Comparison of ENCODE assay signal across 2 cellular contexts in the genomic region with DNA sequence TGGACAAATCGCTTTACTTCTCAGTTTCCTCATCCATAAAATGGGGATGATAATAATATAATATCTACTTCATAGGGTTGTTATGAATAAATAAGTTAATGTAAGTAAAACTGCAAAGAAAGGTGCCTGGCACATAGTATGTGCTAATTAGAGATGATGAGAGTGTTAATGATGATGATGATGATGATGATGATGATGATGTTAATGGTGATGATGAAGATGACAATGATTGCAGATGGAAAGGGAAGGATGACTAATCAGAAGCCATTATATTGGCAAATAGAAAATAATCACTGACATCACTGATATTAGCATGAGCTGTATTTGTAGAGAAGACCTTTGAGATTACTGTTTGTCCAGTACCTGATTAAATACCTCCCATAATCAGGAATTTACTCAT.
TF ChIP-seq lines count a peak whose summit lies in the region.

No MANE protein-coding gene starts in this region.

TF ChIP-seq in HepG2, 621 proteins besides CTCF, POLR2A, EP300 and RAD21:
- TF ChIP-seq ZNF883 (CRISPR knock-in tag; IDR thresholded peaks at IDR 0.05; ENCODE audit: not compliant biosample characterization) (no peak), ZFAT (CRISPR knock-in tag; conservative IDR thresholded peaks at IDR 0.05) (no peak), ATF7 (IDR thresholded peaks at IDR 0.05) (peak; percentile 11; the same call in 1 of the 2 replicates), ATF7 (CRISPR knock-in tag; IDR thresholded peaks at IDR 0.05) (no peak), RARG (CRISPR knock-in tag; IDR thresholded peaks at IDR 0.05; ENCODE audit: low read depth) (no peak), REXO4 (CRISPR knock-in tag; IDR thresholded peaks at IDR 0.05; ENCODE audit: borderline replicate concordance) (no peak), KDM4B (CRISPR knock-in tag; IDR thresholded peaks at IDR 0.05) (no peak), CREB1 (IDR thresholded peaks at IDR 0.05) (peak; percentile 87), CREB1 (CRISPR knock-in tag; IDR thresholded peaks at IDR 0.05) (no peak), NFKB2 (CRISPR knock-in tag; IDR thresholded peaks at IDR 0.05; ENCODE audit: borderline replicate concordance) (no peak)

TF ChIP-seq in K562, 482 proteins besides CTCF, POLR2A, EP300 and RAD21:
- TF ChIP-seq ETS2 (tag; IDR thresholded peaks at IDR 0.05; ENCODE audit: borderline replicate concordance, poor library complexity, severe bottlenecking), result no peak
- no peak for TF ChIP-seq SP1 (CRISPR knock-in tag; IDR thresholded peaks at IDR 0.05)
- TF ChIP-seq SNRNP70 (optimal IDR thresholded peaks at IDR 0.05; ENCODE audit: low read depth, low read length), result no peak
- 0 out of 4 replicates have a peak, but pooled peaks of 1 of the 2 experiments have one; percentile 25 for TF ChIP-seq HDAC1 (IDR thresholded peaks at IDR 0.05)
- no peak for TF ChIP-seq ZNF668 (CRISPR knock-in tag; IDR thresholded peaks at IDR 0.05)
- TF ChIP-seq, protein P1, sequence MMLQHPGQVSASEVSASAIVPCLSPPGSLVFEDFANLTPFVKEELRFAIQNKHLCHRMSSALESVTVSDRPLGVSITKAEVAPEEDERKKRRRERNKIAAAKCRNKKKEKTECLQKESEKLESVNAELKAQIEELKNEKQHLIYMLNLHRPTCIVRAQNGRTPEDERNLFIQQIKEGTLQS (IDR thresholded peaks at IDR 0.05), result peak; percentile 30; the same call in 1 of the 2 replicates
- TF ChIP-seq, protein P1 (CRISPR knock-in tag; conservative IDR thresholded peaks at IDR 0.05), result no peak
- no peak for TF ChIP-seq POLR2AphosphoS5 (IDR thresholded peaks at IDR 0.05; ENCODE audit: control insufficient read depth, insufficient read depth, low read depth, low read length)
- TF ChIP-seq BCOR (IDR thresholded peaks at IDR 0.05), result peak; percentile 24; the same call in 1 of the 2 replicates
- TF ChIP-seq, protein P2, sequence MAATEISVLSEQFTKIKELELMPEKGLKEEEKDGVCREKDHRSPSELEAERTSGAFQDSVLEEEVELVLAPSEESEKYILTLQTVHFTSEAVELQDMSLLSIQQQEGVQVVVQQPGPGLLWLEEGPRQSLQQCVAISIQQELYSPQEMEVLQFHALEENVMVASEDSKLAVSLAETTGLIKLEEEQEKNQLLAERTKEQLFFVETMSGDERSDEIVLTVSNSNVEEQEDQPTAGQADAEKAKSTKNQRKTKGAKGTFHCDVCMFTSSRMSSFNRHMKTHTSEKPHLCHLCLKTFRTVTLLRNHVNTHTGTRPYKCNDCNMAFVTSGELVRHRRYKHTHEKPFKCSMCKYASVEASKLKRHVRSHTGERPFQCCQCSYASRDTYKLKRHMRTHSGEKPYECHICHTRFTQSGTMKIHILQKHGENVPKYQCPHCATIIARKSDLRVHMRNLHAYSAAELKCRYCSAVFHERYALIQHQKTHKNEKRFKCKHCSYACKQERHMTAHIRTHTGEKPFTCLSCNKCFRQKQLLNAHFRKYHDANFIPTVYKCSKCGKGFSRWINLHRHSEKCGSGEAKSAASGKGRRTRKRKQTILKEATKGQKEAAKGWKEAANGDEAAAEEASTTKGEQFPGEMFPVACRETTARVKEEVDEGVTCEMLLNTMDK (IDR thresholded peaks at IDR 0.05; ENCODE audit: borderline replicate concordance, insufficient read depth, low read depth, low read length, poor library complexity, severe bottlenecking), result no peak
- TF ChIP-seq, protein P3, sequence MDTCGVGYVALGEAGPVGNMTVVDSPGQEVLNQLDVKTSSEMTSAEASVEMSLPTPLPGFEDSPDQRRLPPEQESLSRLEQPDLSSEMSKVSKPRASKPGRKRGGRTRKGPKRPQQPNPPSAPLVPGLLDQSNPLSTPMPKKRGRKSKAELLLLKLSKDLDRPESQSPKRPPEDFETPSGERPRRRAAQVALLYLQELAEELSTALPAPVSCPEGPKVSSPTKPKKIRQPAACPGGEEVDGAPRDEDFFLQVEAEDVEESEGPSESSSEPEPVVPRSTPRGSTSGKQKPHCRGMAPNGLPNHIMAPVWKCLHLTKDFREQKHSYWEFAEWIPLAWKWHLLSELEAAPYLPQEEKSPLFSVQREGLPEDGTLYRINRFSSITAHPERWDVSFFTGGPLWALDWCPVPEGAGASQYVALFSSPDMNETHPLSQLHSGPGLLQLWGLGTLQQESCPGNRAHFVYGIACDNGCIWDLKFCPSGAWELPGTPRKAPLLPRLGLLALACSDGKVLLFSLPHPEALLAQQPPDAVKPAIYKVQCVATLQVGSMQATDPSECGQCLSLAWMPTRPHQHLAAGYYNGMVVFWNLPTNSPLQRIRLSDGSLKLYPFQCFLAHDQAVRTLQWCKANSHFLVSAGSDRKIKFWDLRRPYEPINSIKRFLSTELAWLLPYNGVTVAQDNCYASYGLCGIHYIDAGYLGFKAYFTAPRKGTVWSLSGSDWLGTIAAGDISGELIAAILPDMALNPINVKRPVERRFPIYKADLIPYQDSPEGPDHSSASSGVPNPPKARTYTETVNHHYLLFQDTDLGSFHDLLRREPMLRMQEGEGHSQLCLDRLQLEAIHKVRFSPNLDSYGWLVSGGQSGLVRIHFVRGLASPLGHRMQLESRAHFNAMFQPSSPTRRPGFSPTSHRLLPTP (IDR thresholded peaks at IDR 0.05; ENCODE audit: borderline replicate concordance, extremely low read depth, insufficient read length), result no peak
- TF ChIP-seq GTF2F1 (IDR thresholded peaks at IDR 0.05; ENCODE audit: low read depth, low read length), result no peak
- no peak for TF ChIP-seq BRD4 (IDR thresholded peaks at IDR 0.05)
- TF ChIP-seq SRSF3 (IDR thresholded peaks at IDR 0.05; ENCODE audit: insufficient read depth, low read length), result no peak
- TF ChIP-seq MCM2 (IDR thresholded peaks at IDR 0.05; ENCODE audit: low read depth), result no peak
- peak; percentile 90 for TF ChIP-seq RBM25 (IDR thresholded peaks at IDR 0.05; ENCODE audit: low read depth, low read length, severe bottlenecking)
- TF ChIP-seq NR2C1 (IDR thresholded peaks at IDR 0.05), result no peak
- TF ChIP-seq NR2C1 (tag; IDR thresholded peaks at IDR 0.05), result no peak
- no peak for TF ChIP-seq HMG20A (CRISPR knock-in tag; conservative IDR thresholded peaks at IDR 0.05)
- TF ChIP-seq GATAD2A (IDR thresholded peaks at IDR 0.05), result no peak
- TF ChIP-seq TCF3 (CRISPR knock-in tag; IDR thresholded peaks at IDR 0.05), result no peak
- no peak for TF ChIP-seq BCL6 (CRISPR knock-in tag; IDR thresholded peaks at IDR 0.05)
- TF ChIP-seq KDM1A (IDR thresholded peaks at IDR 0.05), result peak; percentile 12 to 22; a peak in 1 of 4 replicates
- no peak for TF ChIP-seq FOXA1 (IDR thresholded peaks at IDR 0.05; ENCODE audit: borderline replicate concordance)
- no peak for TF ChIP-seq ZNF175 (CRISPR knock-in tag; IDR thresholded peaks at IDR 0.05; ENCODE audit: low read depth)
- 0 out of 2 replicates have a peak, but pooled peaks have one; percentile 18 for TF ChIP-seq SMARCA5 (IDR thresholded peaks at IDR 0.05)
- no peak for TF ChIP-seq NELFE (IDR thresholded peaks at IDR 0.05; ENCODE audit: insufficient read depth, insufficient read length)
